In the genomic region with DNA sequence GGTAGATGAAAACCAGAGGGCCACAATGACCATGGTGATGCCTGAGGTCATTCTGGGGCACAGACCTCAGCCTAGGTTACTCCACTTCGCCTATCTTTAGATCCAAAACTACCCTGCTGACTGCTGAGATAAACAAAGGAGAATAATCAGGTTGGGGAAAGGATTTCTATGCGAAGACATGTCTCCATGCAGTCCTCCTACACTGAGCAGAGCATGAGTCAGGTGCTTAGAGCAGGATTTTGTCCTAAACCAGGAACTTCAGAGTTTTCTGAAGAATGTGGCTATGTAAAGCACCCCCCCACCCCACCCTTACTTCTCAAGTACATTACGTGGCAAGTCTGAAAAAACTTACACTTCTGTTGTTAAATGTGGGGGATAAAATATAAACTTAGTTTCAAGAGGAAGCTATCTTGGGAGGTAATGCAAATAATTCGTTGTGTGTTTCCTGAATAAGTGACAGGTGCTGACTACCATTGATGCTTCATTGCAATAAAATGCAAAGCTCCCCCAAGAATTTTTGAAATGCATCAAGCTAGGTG, we compare ENCODE assay signal across 11 cellular contexts. TPM values are rescaled to one million over a fixed set of nuclear protein-coding genes. Genes with fewer than 3 reads are reported as not detected.
A peak's percentile ranks its signal among the peaks of the same experiment; 100 is the strongest.
DNase-seq lines count a peak whose midpoint lies in the region; ATAC-seq, FAIRE-seq and TF ChIP-seq lines count a peak whose summit lies in the region.
"Had no signal": no experiment of that assay in that cellular context is flagged by ENCODE, and none has a peak within 500 bp of the region (broad histone marks: within the 10 kb centered on the region; RNA-seq: fewer than 3 reads in every experiment).

No MANE protein-coding gene starts in this region.

- intact Hi-C loops in K562 (cut with micrococcal nuclease), result no loop called here
- intact Hi-C loops in spleen (cut with DNase I; ENCODE audit: low total_unique reads), result no loop called here

- peaks cover 5% of the 10 kb centered on the region for H3K27me3 Mint-ChIP-seq in nephron progenitor cell (ENCODE audit: low read depth, poor library complexity)

- no TSS peak for BruUV-seq in K562 (replicated peaks; lab: Mats Ljungman, UMichigan)

- no peaks in the 10 kb centered on the region for H3K27me3 ChIP-seq in K562 (ENCODE audit: control insufficient read depth in 2 of 2, insufficient read depth in 2 of 2, low read length in 2 of 2)
- H3K27me3 ChIP-seq in spleen (replicated peaks in 1 of 7), result no peaks in the 10 kb centered on the region

- in situ Hi-C loops in K562 (cut with MboI), result no loop called here

- no peaks in the 10 kb centered on the region for H3K36me3 Mint-ChIP-seq in nephron progenitor cell (ENCODE audit: low read depth)

- H3K9me3 Mint-ChIP-seq in nephron progenitor cell, result no peaks in the 10 kb centered on the region

- FAIRE-seq in K562 (lab: Jason Lieb, UNC), result no peak

- CTCF ChIA-PET in K562 (lab: Yijun Ruan, JAX; ENCODE audit: low intra/inter-chr PET ratio), result no interaction called here

- H3K27ac ChIP-seq in K562 (ENCODE audit: extremely low read depth, low read depth, low read length) (no peak overlapping the region), spleen (no peak overlapping the region)

- H3K9me1 ChIP-seq in K562 (ENCODE audit: control insufficient read depth, insufficient read depth, low read length), result no peaks in the 10 kb centered on the region

- no peaks in the 10 kb centered on the region for H4K20me1 ChIP-seq in K562 (replicated peaks; ENCODE audit: control insufficient read depth, insufficient read depth, low read length)

- H3K4me1 Mint-ChIP-seq in nephron progenitor cell, result peaks cover 10% of the 10 kb centered on the region

- H3K79me2 ChIP-seq in K562 (ENCODE audit: control insufficient read depth, insufficient read depth, low read length), result no peaks in the 10 kb centered on the region

- H3K36me3 ChIP-seq in K562 (ENCODE audit: control insufficient read depth, insufficient read depth, low read length) (no peaks in the 10 kb centered on the region), spleen (peaks cover 0 to 5% (median 0%) of the 10 kb centered on the region in 6 donors)

- H3K4me2 ChIP-seq in K562 (ENCODE audit: insufficient read depth, low read length), result no peak overlapping the region

- TF ChIP-seq POLR2A in K562 (conservative IDR thresholded peaks at IDR 0.05), result no peak
- TF ChIP-seq POLR2A in erythroblast (IDR thresholded peaks at IDR 0.05; ENCODE audit: low read length), result no peak
- no peak for TF ChIP-seq POLR2A in spleen (IDR thresholded peaks at IDR 0.05)

- no peak overlapping the region for H3K27ac Mint-ChIP-seq in nephron progenitor cell

- H3K9me3 ChIP-seq in K562 (replicated peaks; ENCODE audit: control insufficient read depth, insufficient read depth, low read depth, low read length) (no peaks in the 10 kb centered on the region), spleen (no peaks in the 10 kb centered on the region)

- H3K4me3 Mint-ChIP-seq in nephron progenitor cell, result no peak overlapping the region

- no peak for TF ChIP-seq CTCF in GM20000 (IDR thresholded peaks at IDR 0.05; ENCODE audit: extremely low read depth, missing control alignments)
- TF ChIP-seq CTCF in K562 (IDR thresholded peaks at IDR 0.05 in 2 of 3, conservative IDR thresholded peaks at IDR 0.05 in 1 of 3; ENCODE audit: insufficient read depth in 2 of 3, low read depth in 1 of 3, low read length in 3 of 3), result no peak
- no peak for TF ChIP-seq CTCF in spleen (IDR thresholded peaks at IDR 0.05 in 8 of 11, conservative IDR thresholded peaks at IDR 0.05 in 3 of 11)
- no peak for TF ChIP-seq CTCF in nephron progenitor cell (IDR thresholded peaks at IDR 0.05)

- ATAC-seq in HG03139 (IDR thresholded peaks at IDR 0.05; ENCODE audit: unreplicated experiment) (peak; percentile 36), K562 (no peak)
- ATAC-seq: HCT116 had no signal

- no peak for TF ChIP-seq RAD21 in K562 (CRISPR knock-in tag; conservative IDR thresholded peaks at IDR 0.05 in 1 of 2, IDR thresholded peaks at IDR 0.05 in 1 of 2)

- POLR2A ChIA-PET in K562 (lab: Yijun Ruan, JAX), result interaction anchor here (1.1 kb wide), 1 partner anchor 34 kb away, joined by 3 read pairs; no protein-coding TSS in a partner anchor

- peak; percentile 33; the same call in 1 of the 2 replicates for TF ChIP-seq EP300 in K562 (IDR thresholded peaks at IDR 0.05; ENCODE audit: low read length)

- no peak overlapping the region for H3K4me3 ChIP-seq in K562
- H3K4me3 ChIP-seq in spleen, result no peak overlapping the region

- no peak overlapping the region for H2AFZ ChIP-seq in K562 (ENCODE audit: low read depth, low read length)

- H3K4me1 ChIP-seq in K562 (replicated peaks in 1 of 2; ENCODE audit: control insufficient read depth in 2 of 2, insufficient read depth in 2 of 2, low read length in 2 of 2) (no peaks in the 10 kb centered on the region; a peak in 1 of 5 replicates), spleen (peaks cover 15 to 54% (median 41%) of the 10 kb centered on the region in 6 donors)

- H3K9ac ChIP-seq in K562 (ENCODE audit: insufficient read depth in 1 of 2, low read depth in 2 of 2, low read length in 2 of 2), result no peak overlapping the region

- WGBS in K562 (ENCODE audit: insufficient coverage, low coverage, missing lambda C conversion rate), result 0% methylated on average over 4 of the region's 4 CpGs
- 40 to 60% (median 51%) methylated on average over 4 of the region's 4 CpGs for WGBS in spleen, 5 donors

- peak; percentile 51 for DNase-seq in Daoy (ENCODE audit: low read depth)
- peak; percentile 18 for DNase-seq in GM20000 (ENCODE audit: low spot score)
- no peak for DNase-seq in K562 (ENCODE audit: extremely low read depth in 1 of 4, low spot score in 3 of 4)
- DNase-seq in erythroblast (lab: John Stamatoyannopoulos, UW), result no peak
- DNase-seq in spleen, result no peak
- DNase-seq in nephron progenitor cell, result no peak
- DNase-seq in AML-193 (lab: John Stamatoyannopoulos, UW), result no peak
- DNase-seq: kidney, NCI-H146 had no signal

TF ChIP-seq in K562, 482 proteins besides CTCF, POLR2A, EP300 and RAD21:
- TF ChIP-seq ZNF174 (CRISPR knock-in tag; IDR thresholded peaks at IDR 0.05), result no peak
- peak in 1 of 2 experiments; percentile 60; a peak in 1 of 4 replicates for TF ChIP-seq RCOR1 (IDR thresholded peaks at IDR 0.05; ENCODE audit: borderline replicate concordance in 1 of 2, low read depth in 2 of 2, low read length in 2 of 2)
- no peak for TF ChIP-seq ZNF75A (CRISPR knock-in tag; IDR thresholded peaks at IDR 0.05)
- TF ChIP-seq DPF2 (IDR thresholded peaks at IDR 0.05), result peak; percentile 19; the same call in 1 of the 2 replicates
- peak; percentile 35; the same call in 1 of the 2 replicates for TF ChIP-seq CBFA2T2 (conservative IDR thresholded peaks at IDR 0.05)
- TF ChIP-seq, protein P1, sequence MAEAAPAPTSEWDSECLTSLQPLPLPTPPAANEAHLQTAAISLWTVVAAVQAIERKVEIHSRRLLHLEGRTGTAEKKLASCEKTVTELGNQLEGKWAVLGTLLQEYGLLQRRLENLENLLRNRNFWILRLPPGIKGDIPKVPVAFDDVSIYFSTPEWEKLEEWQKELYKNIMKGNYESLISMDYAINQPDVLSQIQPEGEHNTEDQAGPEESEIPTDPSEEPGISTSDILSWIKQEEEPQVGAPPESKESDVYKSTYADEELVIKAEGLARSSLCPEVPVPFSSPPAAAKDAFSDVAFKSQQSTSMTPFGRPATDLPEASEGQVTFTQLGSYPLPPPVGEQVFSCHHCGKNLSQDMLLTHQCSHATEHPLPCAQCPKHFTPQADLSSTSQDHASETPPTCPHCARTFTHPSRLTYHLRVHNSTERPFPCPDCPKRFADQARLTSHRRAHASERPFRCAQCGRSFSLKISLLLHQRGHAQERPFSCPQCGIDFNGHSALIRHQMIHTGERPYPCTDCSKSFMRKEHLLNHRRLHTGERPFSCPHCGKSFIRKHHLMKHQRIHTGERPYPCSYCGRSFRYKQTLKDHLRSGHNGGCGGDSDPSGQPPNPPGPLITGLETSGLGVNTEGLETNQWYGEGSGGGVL (CRISPR knock-in tag; IDR thresholded peaks at IDR 0.05), result no peak
- TF ChIP-seq NCOR1 (IDR thresholded peaks at IDR 0.05), result peak; percentile 36; the same call in 1 of the 2 replicates
- TF ChIP-seq CBFA2T3 (IDR thresholded peaks at IDR 0.05), result peak; percentile 55
- peak; percentile 26; the same call in 1 of the 2 replicates for TF ChIP-seq ARID1B (IDR thresholded peaks at IDR 0.05)
TF ChIP-seq in K562: peak in this region for 6.

RNA-seq across cellular contexts. Expression of gene PDCD1LG2, which starts 19.4 kb away (rescaled TPM):
- total RNA-seq in Daoy (2014; rRNA removed; shearing (Covaris generic)), result 6.9 and 11.5 TPM in 2 replicates
- total RNA-seq in K562 (2011; cell fraction: chromatin; rRNA removed; ENCODE audit: low replicate concordance), result not detected in 2 replicates
- not detected in 2 replicates for total RNA-seq in K562 (2011; cell fraction: nucleolus; rRNA removed)
- total RNA-seq in K562 (2011; cell fraction: nucleoplasm; rRNA removed), result not detected in 2 replicates
- not detected in 2 replicates for total RNA-seq in K562 (2014; rRNA removed)
- not detected in 2 replicates for total RNA-seq in K562 (2014; rRNA removed; fragmentation: Illumina TruSeq; extraction: Trizol)
- total RNA-seq in K562 (2015; rRNA removed; fragmentation: Illumina TruSeq; extraction: Trizol), result not detected in 2 replicates
- total RNA-seq in K562 (2021), result not detected in 2 replicates
- not detected in 2 replicates for polyA plus RNA-seq in K562 (2011; rRNA removed)
- polyA plus RNA-seq in K562 (2011; cell fraction: cytosol; rRNA removed), result not detected in 2 replicates
- not detected in 2 replicates for polyA plus RNA-seq in K562 (2011; cell fraction: nucleus; rRNA removed)
- polyA plus RNA-seq in K562 (2012), result not detected in 2 replicates
- polyA plus RNA-seq in K562 (2014; fragmentation: Illumina TruSeq; extraction: Trizol), result not detected in 2 replicates
- not detected for polyA plus RNA-seq in K562 (2014; fragmentation: Nextera tagmentation; extraction: Ambion mirVana)
- not detected in 2 replicates for polyA plus RNA-seq in K562 (2014; rRNA removed)
- not detected in 2 replicates for polyA minus RNA-seq in K562 (2011; rRNA and poly(A)+ RNA removed)
- polyA minus RNA-seq in K562 (2011; cell fraction: cytosol; rRNA and poly(A)+ RNA removed), result not detected in 2 replicates
- not detected in 2 replicates for polyA minus RNA-seq in K562 (2011; cell fraction: nucleus; rRNA and poly(A)+ RNA removed)
- total RNA-seq in spleen, result 10 to 100 TPM; 12.0 to 29.3 (median 21.4) TPM
- 1 to 10 TPM; 2.0 to 3.0 (median 2.6) TPM for polyA plus RNA-seq in spleen

Comparison
In these comparisons a context has a peak if more than half of its experiments do, and no peak if none do; other contexts are left out.
1. DNase-seq: peak in Daoy (single experiment) and GM20000 (single experiment); none in K562 (0 of 4), erythroblast (0 of 2), spleen (single experiment), nephron progenitor cell (single experiment) and AML-193 (0 of 2).